In the genomic region with DNA sequence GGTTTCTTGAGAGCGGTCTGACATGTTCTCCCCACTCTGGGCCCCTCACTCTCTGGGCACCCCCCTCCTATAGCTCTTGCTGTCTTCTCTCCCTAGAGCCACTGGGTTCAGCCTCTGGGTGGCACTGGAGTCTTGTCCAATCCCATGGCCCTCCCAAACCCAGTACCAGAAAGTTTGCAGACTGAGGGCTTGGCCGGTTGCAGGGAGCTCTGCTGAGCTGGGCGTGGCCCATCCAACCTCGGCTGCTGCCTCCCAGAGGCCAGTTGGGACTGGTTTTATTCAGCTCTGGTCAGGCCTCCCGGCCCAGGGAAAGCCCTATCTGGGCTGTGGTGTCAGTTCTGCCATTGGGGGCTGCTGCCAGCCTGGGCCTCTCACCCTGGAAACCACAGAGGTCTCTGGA, we compare ENCODE assay signal across 12 cellular contexts. TPM values are rescaled to one million over a fixed set of nuclear protein-coding genes. Genes with fewer than 3 reads are reported as not detected.
DNase-seq lines count a peak whose midpoint lies in the region; ATAC-seq and TF ChIP-seq lines count a peak whose summit lies in the region.
"Had no signal": no experiment of that assay in that cellular context is flagged by ENCODE, and none has a peak within 500 bp of the region (broad histone marks: within the 10 kb centered on the region; RNA-seq: fewer than 3 reads in every experiment).

No MANE protein-coding gene starts in this region.

- intact Hi-C loops in stomach (cut with DNase I; ENCODE audit: low total_unique reads), result no loop called here

- H3K27me3 ChIP-seq in stomach, result peaks cover 0 to 6% (median 0%) of the 10 kb centered on the region in 3 donors

- peak in 1 of 7 experiments; percentile 7 for TF ChIP-seq CTCF in stomach (IDR thresholded peaks at IDR 0.05)

- peak; percentile 22 to 30 for ATAC-seq in activated T-cell treated with anti-CD3 and anti-CD28 coated beads, Interleukin-2, amount 50 U/mL, for 72 hours (replicated peaks in 1 of 2)
- ATAC-seq: effector memory CD8-positive, alpha-beta T cell had no signal

- 39 to 100% (median 44%) methylated on average over 1 to 5 of the region's 5 CpGs for WGBS in stomach, 5 donors

- no peak overlapping the region for H3K4me3 ChIP-seq in stomach

- no peaks in the 10 kb centered on the region for H3K9me3 Mint-ChIP-seq in activated T-cell treated with anti-CD3 and anti-CD28 coated beads, Interleukin-2, amount 50 U/mL, for 72 hours
- H3K9me3 Mint-ChIP-seq: CD4-positive, alpha-beta T cell; effector memory CD8-positive, alpha-beta T cell had no signal

- no peak overlapping the region for H3K4me3 Mint-ChIP-seq in activated T-cell treated with anti-CD3 and anti-CD28 coated beads, Interleukin-2, amount 50 U/mL, for 72 hours
- H3K4me3 Mint-ChIP-seq: CD4-positive, alpha-beta T cell; effector memory CD8-positive, alpha-beta T cell had no signal

- no peaks in the 10 kb centered on the region for H3K36me3 Mint-ChIP-seq in activated T-cell treated with anti-CD3 and anti-CD28 coated beads, Interleukin-2, amount 50 U/mL, for 72 hours (ENCODE audit: insufficient read depth in 2 of 2)

- no peaks in the 10 kb centered on the region for H3K27me3 Mint-ChIP-seq in activated T-cell treated with anti-CD3 and anti-CD28 coated beads, Interleukin-2, amount 50 U/mL, for 72 hours (ENCODE audit: low read depth)
- H3K27me3 Mint-ChIP-seq: CD4-positive, alpha-beta T cell had no signal

- DNase-seq in activated T-cell treated with anti-CD3 and anti-CD28 coated beads, Interleukin-2, amount 50 U/mL, for 72 hours, result no peak
- no peak for DNase-seq in activated T-cell treated with anti-CD3 and anti-CD28 coated beads, Interleukin-2, amount 50 U/mL, for 48 hours
- DNase-seq in SW480 (ENCODE audit: low spot score), result peak; percentile 54
- DNase-seq in foreskin melanocyte, result peak; percentile 12
- DNase-seq in stomach, result peak; percentile 28
- DNase-seq in activated CD8-positive, alpha-beta memory T cell treated with anti-CD3 and anti-CD28 coated beads for 24 hours, result no peak
- DNase-seq in stimulated activated naive CD4-positive, alpha-beta T cell (lab: John Stamatoyannopoulos, UW), result no peak
- DNase-seq in GDM1 (lab: John Stamatoyannopoulos, UW), result no peak
- DNase-seq: activated CD4-positive, alpha-beta T cell treated with anti-CD3 and anti-CD28 coated beads for 1 hour; CD4-positive, alpha-beta T cell; effector memory CD8-positive, alpha-beta T cell; NCI-H1092 had no signal

- peaks cover 0 to 3% (median 0%) of the 10 kb centered on the region in 4 donors for H3K4me1 ChIP-seq in stomach

- no peaks in the 10 kb centered on the region for H3K36me3 ChIP-seq in stomach

- no peak for TF ChIP-seq EP300 in stomach (IDR thresholded peaks at IDR 0.05)

- no peak overlapping the region for H3K27ac Mint-ChIP-seq in activated T-cell treated with anti-CD3 and anti-CD28 coated beads, Interleukin-2, amount 50 U/mL, for 72 hours
- H3K27ac Mint-ChIP-seq: CD4-positive, alpha-beta T cell; effector memory CD8-positive, alpha-beta T cell had no signal

- TF ChIP-seq POLR2A in stomach (IDR thresholded peaks at IDR 0.05), result no peak

- peaks cover 7% of the 10 kb centered on the region for H3K4me1 Mint-ChIP-seq in activated T-cell treated with anti-CD3 and anti-CD28 coated beads, Interleukin-2, amount 50 U/mL, for 72 hours (ENCODE audit: low read depth)

- H3K9me3 ChIP-seq in stomach, result no peaks in the 10 kb centered on the region

- no peak overlapping the region for H3K27ac ChIP-seq in stomach

RNA-seq across cellular contexts. Expression of gene ISCA2, which starts 37.9 kb away (rescaled TPM):
- 10 to 100 TPM; 29.9 to 34.2 TPM for total RNA-seq in activated T-cell treated with anti-CD3 and anti-CD28 coated beads, Interleukin-2, amount 50 U/mL, for 72 hours
- 10 to 100 TPM in 3 of 5 donors, not detected in 2; 15.2 to 34.3 (median 27.2) TPM for total RNA-seq in stomach
- 10 to 100 TPM; 22.1 to 31.9 (median 22.8) TPM for polyA plus RNA-seq in stomach

RNA-seq across cellular contexts. Expression of gene NPC2, which starts 38.4 kb away (rescaled TPM):
- total RNA-seq in activated T-cell treated with anti-CD3 and anti-CD28 coated beads, Interleukin-2, amount 50 U/mL, for 72 hours, result 10 to 100 TPM; 27.1 to 35.4 TPM
- total RNA-seq in stomach, result 100 to 1,000 TPM in 3 of 5 donors, 10 to 100 TPM in 2; 62.6 to 186 (median 103) TPM
- polyA plus RNA-seq in stomach, result 100 to 1,000 TPM; 124 to 152 (median 134) TPM

Comparison
In these comparisons a context has a peak if more than half of its experiments do, and no peak if none do; other contexts are left out.
1. DNase-seq: peak in SW480 (single experiment), foreskin melanocyte (single experiment) and stomach (single experiment); none in activated T-cell treated with anti-CD3 and anti-CD28 coated beads, Interleukin-2, amount 50 U/mL, for 72 hours (0 of 2), activated T-cell treated with anti-CD3 and anti-CD28 coated beads, Interleukin-2, amount 50 U/mL, for 48 hours (0 of 2), activated CD8-positive, alpha-beta memory T cell treated with anti-CD3 and anti-CD28 coated beads for 24 hours (single experiment), stimulated activated naive CD4-positive, alpha-beta T cell (0 of 6) and GDM1 (single experiment).